ENCODE assay signal across 27 cellular contexts in the genomic region with DNA sequence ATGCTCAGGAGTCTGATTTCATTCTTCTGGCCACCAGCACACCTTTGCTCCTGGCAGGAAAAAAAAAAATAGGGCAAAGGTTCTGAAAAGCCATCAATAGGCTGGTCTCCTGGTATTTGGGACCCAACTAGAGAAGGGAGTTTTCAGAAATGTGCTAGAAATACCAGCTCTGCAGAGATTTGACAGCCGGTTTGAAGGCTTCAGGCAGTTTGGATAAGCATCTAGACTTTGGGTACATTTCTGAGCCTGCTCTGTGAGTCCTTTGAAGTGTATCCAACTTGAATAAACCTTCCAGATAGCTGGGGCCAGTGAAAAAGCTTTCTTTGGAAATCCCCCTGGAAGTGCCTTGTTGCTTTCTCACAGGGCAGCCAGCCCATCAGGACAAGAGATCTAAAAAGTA. TPM values are rescaled to one million over a fixed set of nuclear protein-coding genes. Genes with fewer than 3 reads are reported as not detected.
DNase-seq lines count a peak whose midpoint lies in the region; ATAC-seq, FAIRE-seq and TF ChIP-seq lines count a peak whose summit lies in the region.
"Had no signal": no experiment of that assay in that cellular context is flagged by ENCODE, and none has a peak within 500 bp of the region (broad histone marks: within the 10 kb centered on the region; RNA-seq: fewer than 3 reads in every experiment).

No MANE protein-coding gene starts in this region.

- no peaks in the 10 kb centered on the region for H3K36me3 ChIP-seq in HepG2 (replicated peaks in 1 of 2; ENCODE audit: control insufficient read depth in 1 of 2, insufficient read depth in 2 of 2, low read length in 2 of 2)
- no peaks in the 10 kb centered on the region for H3K36me3 ChIP-seq in right lobe of liver
- H3K36me3 ChIP-seq in sigmoid colon, result peaks cover 6 to 39% (median 14%) of the 10 kb centered on the region in 4 donors
- H3K36me3 ChIP-seq: BE2C, neutrophil had no signal

- H3K27me3 ChIP-seq in HepG2 (ENCODE audit: control insufficient read depth in 1 of 2, insufficient read depth in 2 of 2, low read length in 2 of 2) (no peaks in the 10 kb centered on the region), right lobe of liver (no peaks in the 10 kb centered on the region), sigmoid colon (no peaks in the 10 kb centered on the region)
- H3K27me3 ChIP-seq: BE2C, neutrophil had no signal

- no peaks in the 10 kb centered on the region for H4K20me1 ChIP-seq in HepG2 (ENCODE audit: insufficient read depth, low read length)

- TF ChIP-seq EP300 in HepG2 (IDR thresholded peaks at IDR 0.05; ENCODE audit: low read depth in 2 of 2, low read length in 2 of 2), result no peak
- TF ChIP-seq EP300 in HepG2 (CRISPR knock-in tag; IDR thresholded peaks at IDR 0.05; ENCODE audit: borderline replicate concordance), result no peak
- no peak for TF ChIP-seq EP300 in sigmoid colon (IDR thresholded peaks at IDR 0.05)

- no peak for TF ChIP-seq RAD21 in HepG2 (CRISPR knock-in tag; IDR thresholded peaks at IDR 0.05)

- no TSS peak for BruUV-seq in HepG2 (replicated peaks; lab: Mats Ljungman, UMichigan)

- peaks cover 45% of the 10 kb centered on the region for H3K4me1 ChIP-seq in HepG2 (ENCODE audit: insufficient read depth, low read length)
- no peaks in the 10 kb centered on the region for H3K4me1 ChIP-seq in right lobe of liver
- peaks cover 0 to 26% (median 8%) of the 10 kb centered on the region in 4 donors for H3K4me1 ChIP-seq in sigmoid colon
- H3K4me1 ChIP-seq: BE2C had no signal

- intact Hi-C loops in HepG2 (cut with micrococcal nuclease; ENCODE audit: unreplicated experiment), result no loop called here
- intact Hi-C loops in right lobe of liver (cut with DNase I), result no loop called here
- intact Hi-C loops in sigmoid colon (cut with DNase I), result no loop called here

- POLR2A ChIA-PET in HepG2 (lab: Yijun Ruan, JAX), result interaction anchor here (1.4 to 2.0 kb wide), 3 partner anchors 50 to 64 kb away, joined by 5 to 6 read pairs (median 5); no protein-coding TSS in a partner anchor

- CTCF ChIA-PET in HepG2 (lab: Yijun Ruan, JAX; ENCODE audit: low intra/inter-chr PET ratio, low total read pairs), result no interaction called here

- TF ChIP-seq POLR2A in HepG2 (IDR thresholded peaks at IDR 0.05; ENCODE audit: insufficient read depth in 1 of 2, low read depth in 2 of 2, low read length in 2 of 2), result no peak
- TF ChIP-seq POLR2A in right lobe of liver (IDR thresholded peaks at IDR 0.05), result no peak
- TF ChIP-seq POLR2A in sigmoid colon (IDR thresholded peaks at IDR 0.05), result no peak

- no peak for TF ChIP-seq CTCF in HepG2 (CRISPR knock-in tag; IDR thresholded peaks at IDR 0.05)
- no peak for TF ChIP-seq CTCF in right lobe of liver (IDR thresholded peaks at IDR 0.05)
- no peak for TF ChIP-seq CTCF in sigmoid colon (IDR thresholded peaks at IDR 0.05)

- no peak overlapping the region for H3K4me3 ChIP-seq in HepG2 (replicated peaks in 1 of 3; ENCODE audit: insufficient read depth in 1 of 3, low read depth in 2 of 3, low read length in 3 of 3)
- H3K4me3 ChIP-seq in right lobe of liver, result no peak overlapping the region
- H3K4me3 ChIP-seq in sigmoid colon, result no peak overlapping the region
- H3K4me3 ChIP-seq: GM23338, K562, lung had no signal

- no peaks in the 10 kb centered on the region for H3K9me3 ChIP-seq in HepG2 (ENCODE audit: low read length)
- H3K9me3 ChIP-seq in right lobe of liver, result no peaks in the 10 kb centered on the region
- H3K9me3 ChIP-seq in sigmoid colon, result no peaks in the 10 kb centered on the region
- H3K9me3 ChIP-seq: BE2C, neutrophil had no signal

- 0% methylated on average over 1 of the region's 1 CpG for WGBS in HepG2 (ENCODE audit: low lambda C conversion rate)
- WGBS in right lobe of liver (ENCODE audit: insufficient coverage, low coverage, low lambda C conversion rate, missing lambda C conversion rate), result 57% methylated on average over 1 of the region's 1 CpG
- 43 to 61% methylated on average over 1 of the region's 1 CpG for WGBS in sigmoid colon, 2 donors

- 0 out of 2 replicates have a peak overlapping the region, but pooled peaks have one; percentile 9 for H3K4me2 ChIP-seq in HepG2 (ENCODE audit: low read depth, low read length)
- H3K4me2 ChIP-seq: GM23338 had no signal

- in situ Hi-C loops in HepG2 (cut with HindIII; ENCODE audit: extremely low pct_ligation_motif_present, low pct_unique_long_range_greater_than_20kb), result no loop called here

- H3K27ac ChIP-seq in HepG2 (ENCODE audit: extremely low read length, insufficient read depth, low read length) (peak overlapping the region; percentile 34), right lobe of liver (no peak overlapping the region), sigmoid colon (peak overlapping the region in 3 of 4 donors; percentile 7 to 50 (median 22))
- H3K27ac ChIP-seq: epithelial cell of prostate, neutrophil had no signal

- H3K79me2 ChIP-seq in HepG2 (ENCODE audit: insufficient read depth, low read length), result no peaks in the 10 kb centered on the region

- H2AFZ ChIP-seq in HepG2 (ENCODE audit: low read length), result no peak overlapping the region
- H2AFZ ChIP-seq: GM23338 had no signal

- ATAC-seq in HepG2, result peak; percentile 48; the same call in 2 of the 3 replicates
- no peak for ATAC-seq in right lobe of liver
- no peak for ATAC-seq in HG02623 (IDR thresholded peaks at IDR 0.05; ENCODE audit: unreplicated experiment)
- no peak for ATAC-seq in HG02610 (IDR thresholded peaks at IDR 0.05; ENCODE audit: unreplicated experiment)
- ATAC-seq: GM23338, K562 had no signal

- FAIRE-seq in HepG2 (lab: Jason Lieb, UNC), result no peak
- FAIRE-seq: K562, urothelium cell line had no signal

- H3K9ac ChIP-seq in HepG2 (ENCODE audit: insufficient read depth, low read depth, low read length), result no peak overlapping the region

- DNase-seq in HepG2 (ENCODE audit: low spot score), result peak; percentile 24
- DNase-seq in right lobe of liver, result no peak
- peak; percentile 23 for DNase-seq in kidney tubule cell (ENCODE audit: low spot score)
- DNase-seq in sigmoid colon, result no peak
- DNase-seq in stimulated activated CD4-positive, alpha-beta T cell treated with anti-CD3 and anti-CD28 coated beads, Interleukin-12 subunit alpha, Interleukin-12 subunit beta, amount 100 ng/mL, for 4 hours, result no peak
- DNase-seq in NOMO-1 (lab: John Stamatoyannopoulos, UW; ENCODE audit: unreplicated experiment in 2 of 2), result no peak
- DNase-seq: activated B cell treated with CpG ODN at 0.5 μM for 24 hours, BE2C, GF-D8, HFFc6, hippocampal formation, NCI-H1105 treated with DMSO at 0.1 percent for 48 hours, NCI-H446, NCI-H82, SHP77, SW 1271, T1000 had no signal

RNA-seq across cellular contexts. Expression of gene PEF1, which starts 6.3 kb away (rescaled TPM):
- total RNA-seq in HepG2 (2016; rRNA removed; fragmentation: Illumina TruSeq; extraction: Trizol), result 57.1 and 85.7 TPM in 2 replicates
- total RNA-seq in HepG2 (2016; cell fraction: cytosol; rRNA removed; fragmentation: Illumina TruSeq; extraction: Trizol; ENCODE audit: low read depth), result 16.0 and 19.1 TPM in 2 replicates
- 57.5 and 91.4 TPM in 2 replicates for total RNA-seq in HepG2 (2016; cell fraction: insoluble cytoplasmic fraction; rRNA removed; fragmentation: Illumina TruSeq; extraction: Trizol)
- 33.1 and 34.7 TPM in 2 replicates for total RNA-seq in HepG2 (2016; cell fraction: membrane; rRNA removed; fragmentation: Illumina TruSeq; extraction: Trizol)
- 28.3 and 31.4 TPM in 2 replicates for total RNA-seq in HepG2 (2016; cell fraction: nucleus; rRNA removed; fragmentation: Illumina TruSeq; extraction: Trizol)
- 57.8 and 69.0 TPM in 2 replicates for polyA plus RNA-seq in HepG2 (2011; rRNA removed)
- polyA plus RNA-seq in HepG2 (2011; cell fraction: cytosol; rRNA removed), result 59.1 and 66.1 TPM in 2 replicates
- 28.9 TPM in 2 replicates for polyA plus RNA-seq in HepG2 (2011; cell fraction: nucleus; rRNA removed)
- 26.2 and 40.7 TPM in 2 replicates for polyA plus RNA-seq in HepG2 (2012)
- polyA plus RNA-seq in HepG2 (2016; cell fraction: cytosol; fragmentation: Illumina TruSeq; extraction: Trizol; ENCODE audit: low read depth), result 17.0 and 18.2 TPM in 2 replicates
- 103 and 109 TPM in 2 replicates for polyA plus RNA-seq in HepG2 (2016; cell fraction: insoluble cytoplasmic fraction; fragmentation: Illumina TruSeq; extraction: Trizol; ENCODE audit: low read depth)
- 29.6 and 30.9 TPM in 2 replicates for polyA plus RNA-seq in HepG2 (2016; cell fraction: membrane; fragmentation: Illumina TruSeq; extraction: Trizol; ENCODE audit: low read depth)
- polyA plus RNA-seq in HepG2 (2016; cell fraction: nucleus; fragmentation: Illumina TruSeq; extraction: Trizol; ENCODE audit: insufficient read depth, low read depth), result 43.9 and 48.1 TPM in 2 replicates
- polyA minus RNA-seq in HepG2 (2011; rRNA and poly(A)+ RNA removed; ENCODE audit: low replicate concordance), result 137 and 154 TPM in 2 replicates
- polyA minus RNA-seq in HepG2 (2011; cell fraction: cytosol; rRNA and poly(A)+ RNA removed), result 28.9 and 36.0 TPM in 2 replicates
- 14.2 and 17.9 TPM in 2 replicates for polyA minus RNA-seq in HepG2 (2011; cell fraction: nucleus; rRNA and poly(A)+ RNA removed)
- total RNA-seq in right lobe of liver, result 10 to 100 TPM; 23.9 to 47.5 (median 32.5) TPM
- total RNA-seq in sigmoid colon, result 10 to 100 TPM; 52.9 to 87.4 (median 65.7) TPM
- 10 to 100 TPM; 56.5 to 74.2 (median 66.4) TPM for polyA plus RNA-seq in sigmoid colon

RNA-seq across cellular contexts. Expression of gene HCRTR1, which starts 33.5 kb away (rescaled TPM):
- total RNA-seq in HepG2 (2016; rRNA removed; fragmentation: Illumina TruSeq; extraction: Trizol) (not detected in 2 replicates), right lobe of liver (not detected), sigmoid colon (not detected)
- not detected in 2 replicates for total RNA-seq in HepG2 (2016; cell fraction: cytosol; rRNA removed; fragmentation: Illumina TruSeq; extraction: Trizol; ENCODE audit: low read depth)
- total RNA-seq in HepG2 (2016; cell fraction: insoluble cytoplasmic fraction; rRNA removed; fragmentation: Illumina TruSeq; extraction: Trizol), result not detected in 2 replicates
- total RNA-seq in HepG2 (2016; cell fraction: membrane; rRNA removed; fragmentation: Illumina TruSeq; extraction: Trizol), result not detected in 2 replicates
- not detected in 2 replicates for total RNA-seq in HepG2 (2016; cell fraction: nucleus; rRNA removed; fragmentation: Illumina TruSeq; extraction: Trizol)
- polyA plus RNA-seq in HepG2 (2011; rRNA removed) (0.05 TPM in 1 of 2 replicates, not detected in the other), sigmoid colon (under 1 TPM in 1 of 3 donors, not detected in 2; 0.03 TPM)
- 0.03 TPM in 1 of 2 replicates, not detected in the other for polyA plus RNA-seq in HepG2 (2011; cell fraction: cytosol; rRNA removed)
- 0.13 and 0.23 TPM in 2 replicates for polyA plus RNA-seq in HepG2 (2011; cell fraction: nucleus; rRNA removed)
- polyA plus RNA-seq in HepG2 (2012), result 0.07 TPM in 1 of 2 replicates, not detected in the other
- not detected in 2 replicates for polyA plus RNA-seq in HepG2 (2016; cell fraction: cytosol; fragmentation: Illumina TruSeq; extraction: Trizol; ENCODE audit: low read depth)
- not detected in 2 replicates for polyA plus RNA-seq in HepG2 (2016; cell fraction: insoluble cytoplasmic fraction; fragmentation: Illumina TruSeq; extraction: Trizol; ENCODE audit: low read depth)
- polyA plus RNA-seq in HepG2 (2016; cell fraction: membrane; fragmentation: Illumina TruSeq; extraction: Trizol; ENCODE audit: low read depth), result not detected in 2 replicates
- polyA plus RNA-seq in HepG2 (2016; cell fraction: nucleus; fragmentation: Illumina TruSeq; extraction: Trizol; ENCODE audit: insufficient read depth, low read depth), result not detected in 2 replicates
- polyA minus RNA-seq in HepG2 (2011; rRNA and poly(A)+ RNA removed; ENCODE audit: low replicate concordance), result not detected in 2 replicates
- polyA minus RNA-seq in HepG2 (2011; cell fraction: cytosol; rRNA and poly(A)+ RNA removed), result not detected in 2 replicates
- polyA minus RNA-seq in HepG2 (2011; cell fraction: nucleus; rRNA and poly(A)+ RNA removed), result not detected in 2 replicates
- total RNA-seq: A673, activated B cell treated with CpG ODN at 0.5 μM for 24 hours, HFFc6, K562, MCF 10A had no signal
- polyA plus RNA-seq: K562 had no signal

RNA-seq across cellular contexts. Expression of gene COL16A1, which starts 52.8 kb away (rescaled TPM):
- 2.0 and 12.2 TPM in 2 replicates for total RNA-seq in HepG2 (2016; rRNA removed; fragmentation: Illumina TruSeq; extraction: Trizol)
- total RNA-seq in HepG2 (2016; cell fraction: cytosol; rRNA removed; fragmentation: Illumina TruSeq; extraction: Trizol; ENCODE audit: low read depth), result 0.61 and 0.62 TPM in 2 replicates
- total RNA-seq in HepG2 (2016; cell fraction: insoluble cytoplasmic fraction; rRNA removed; fragmentation: Illumina TruSeq; extraction: Trizol), result 2.0 and 13.0 TPM in 2 replicates
- 0.76 and 1.1 TPM in 2 replicates for total RNA-seq in HepG2 (2016; cell fraction: membrane; rRNA removed; fragmentation: Illumina TruSeq; extraction: Trizol)
- 18.2 and 22.6 TPM in 2 replicates for total RNA-seq in HepG2 (2016; cell fraction: nucleus; rRNA removed; fragmentation: Illumina TruSeq; extraction: Trizol)
- polyA plus RNA-seq in HepG2 (2011; rRNA removed), result 4.3 and 5.1 TPM in 2 replicates
- 0.54 and 0.85 TPM in 2 replicates for polyA plus RNA-seq in HepG2 (2011; cell fraction: cytosol; rRNA removed)
- 61.1 and 62.0 TPM in 2 replicates for polyA plus RNA-seq in HepG2 (2011; cell fraction: nucleus; rRNA removed)
- 4.7 and 5.1 TPM in 2 replicates for polyA plus RNA-seq in HepG2 (2012)
- polyA plus RNA-seq in HepG2 (2016; cell fraction: cytosol; fragmentation: Illumina TruSeq; extraction: Trizol; ENCODE audit: low read depth), result 0.29 and 0.41 TPM in 2 replicates
- polyA plus RNA-seq in HepG2 (2016; cell fraction: insoluble cytoplasmic fraction; fragmentation: Illumina TruSeq; extraction: Trizol; ENCODE audit: low read depth), result 1.5 and 2.3 TPM in 2 replicates
- polyA plus RNA-seq in HepG2 (2016; cell fraction: membrane; fragmentation: Illumina TruSeq; extraction: Trizol; ENCODE audit: low read depth), result 0.43 and 0.78 TPM in 2 replicates
- 57.7 and 64.7 TPM in 2 replicates for polyA plus RNA-seq in HepG2 (2016; cell fraction: nucleus; fragmentation: Illumina TruSeq; extraction: Trizol; ENCODE audit: insufficient read depth, low read depth)
- 1.4 and 4.1 TPM in 2 replicates for polyA minus RNA-seq in HepG2 (2011; rRNA and poly(A)+ RNA removed; ENCODE audit: low replicate concordance)
- 0.69 and 1.6 TPM in 2 replicates for polyA minus RNA-seq in HepG2 (2011; cell fraction: cytosol; rRNA and poly(A)+ RNA removed)
- polyA minus RNA-seq in HepG2 (2011; cell fraction: nucleus; rRNA and poly(A)+ RNA removed), result 6.8 and 10.1 TPM in 2 replicates
- 1 to 10 TPM in 5 of 6 experiments, under 1 TPM in 1; 0.73 to 3.5 (median 1.9) TPM for total RNA-seq in right lobe of liver
- 100 to 1,000 TPM in 2 of 4 donors, 10 to 100 TPM in 2; 43.1 to 271 (median 98.8) TPM for total RNA-seq in sigmoid colon
- 10 to 100 TPM in 1 of 3 donors, 1 to 10 TPM in 2; 4.6 to 23.4 (median 4.8) TPM for polyA plus RNA-seq in sigmoid colon

Comparison
In these comparisons a context has a peak if more than half of its experiments do, and no peak if none do; other contexts are left out.
1. DNase-seq: peak in HepG2 (single experiment) and kidney tubule cell (single experiment); none in right lobe of liver (0 of 3), sigmoid colon (single experiment), stimulated activated CD4-positive, alpha-beta T cell treated with anti-CD3 and anti-CD28 coated beads, Interleukin-12 subunit alpha, Interleukin-12 subunit beta, amount 100 ng/mL, for 4 hours (single experiment) and NOMO-1 (0 of 2).
2. H3K27ac ChIP-seq: peak in HepG2 (single experiment) and sigmoid colon (3 of 4); none in right lobe of liver (0 of 3).